In the genomic region with DNA sequence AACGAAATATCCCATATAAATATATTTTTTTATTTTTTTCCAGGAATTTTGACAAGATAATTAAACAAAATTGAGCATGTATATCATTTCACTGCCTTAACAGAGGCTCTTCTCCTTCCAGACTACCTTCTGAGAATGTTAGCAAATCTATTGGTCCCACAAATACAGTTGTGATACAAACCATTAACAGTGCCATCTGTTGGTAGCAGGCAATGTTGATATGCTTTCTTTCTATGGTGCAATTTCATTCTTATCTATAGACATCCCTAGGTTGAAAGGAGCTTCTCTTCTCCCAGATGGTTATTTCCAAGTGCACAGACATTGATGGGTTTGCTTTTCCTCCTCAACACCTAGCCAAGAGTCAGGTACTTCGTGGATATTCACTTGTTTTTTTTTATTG, we compare ENCODE assay signal across 8 cellular contexts.
DNase-seq lines count a peak whose midpoint lies in the region; TF ChIP-seq lines count a peak whose summit lies in the region.

No MANE protein-coding gene starts in this region.

- H3K4me2 ChIP-seq in Loucy (ENCODE audit: low read depth, low read length, poor library complexity, severe bottlenecking) (no peak overlapping the region), mammary epithelial cell (ENCODE audit: insufficient read depth, low read depth, low read length) (no peak overlapping the region)

- H3K4me3 ChIP-seq in Loucy (ENCODE audit: low read length, poor library complexity, severe bottlenecking) = no peak overlapping the region
- H3K4me3 ChIP-seq in mammary epithelial cell (replicated peaks in 1 of 3; ENCODE audit: insufficient read depth in 1 of 3, low read depth in 2 of 3, low read length in 3 of 3) = no peak overlapping the region

- H3K4me1 ChIP-seq in Loucy (ENCODE audit: insufficient read depth, low read length, poor library complexity, severe bottlenecking) (no peaks in the 10 kb centered on the region), mammary epithelial cell (ENCODE audit: insufficient read depth, low read length) (no peaks in the 10 kb centered on the region)

- H2AFZ ChIP-seq in Loucy (ENCODE audit: low read length) (no peak overlapping the region), mammary epithelial cell (ENCODE audit: low read depth, low read length) (no peak overlapping the region)

- H3K79me2 ChIP-seq in Loucy (ENCODE audit: insufficient read depth, low read length) (no peaks in the 10 kb centered on the region), mammary epithelial cell (ENCODE audit: insufficient read depth, low read length) (no peaks in the 10 kb centered on the region)

- in situ Hi-C loops in mammary epithelial cell (cut with MboI; ENCODE audit: low sequenced_read_pairs in 2 of 2) = no loop called here

- H3K9me2 ChIP-seq in Loucy (replicated peaks; ENCODE audit: low read depth, low read length) = no peaks in the 10 kb centered on the region

- H3K36me3 ChIP-seq in Loucy (ENCODE audit: insufficient read depth, low read length) (no peaks in the 10 kb centered on the region), mammary epithelial cell (ENCODE audit: insufficient read depth, low read length) (no peaks in the 10 kb centered on the region)

- intact Hi-C loops in mammary epithelial cell (cut with micrococcal nuclease) = loop anchor here (1.0 to 10.0 kb wide), 5 partner anchors 85 to 409 kb away; no protein-coding TSS in a partner anchor

- no TSS peak for BruUV-seq in mammary epithelial cell (replicated peaks; lab: Mats Ljungman, UMichigan)

- peak; percentile 8 for DNase-seq in COLO668 (lab: John Stamatoyannopoulos, UW; ENCODE audit: unreplicated experiment)
- DNase-seq in GM20000 (ENCODE audit: low spot score) = peak; percentile 9
- peak; percentile 12 for DNase-seq in mammary epithelial cell
- DNase-seq in superior temporal gyrus (ENCODE audit: extremely low spot score) = peak; percentile 24
- DNase-seq in activated CD4-positive, alpha-beta T cell treated with anti-CD3 and anti-CD28 coated beads, Interleukin-2, amount 50 U/mL, for 48 hours = no peak
- DNase-seq in activated CD4-positive, alpha-beta T cell treated with anti-CD3 and anti-CD28 coated beads, Interleukin-2, amount 50 U/mL, for 4 hours = no peak
- DNase-seq in activated T-cell treated with anti-CD3 and anti-CD28 coated beads for 4 hours = no peak

- 5% methylated on average over 2 of the region's 2 CpGs for WGBS in mammary epithelial cell (ENCODE audit: low coverage, missing lambda C conversion rate)

- CTCF ChIA-PET in mammary epithelial cell (lab: Charles Lee; ENCODE audit: low non-redundant PET) = no interaction called here

- dilution Hi-C loops in mammary epithelial cell (cut with HindIII; ENCODE audit: low sequenced_read_pairs) = no loop called here

- H3K9ac ChIP-seq in Loucy (ENCODE audit: low read depth, low read length, poor library complexity, severe bottlenecking) (no peak overlapping the region), mammary epithelial cell (ENCODE audit: insufficient read depth, low read length) (no peak overlapping the region)

- H4K20me1 ChIP-seq in Loucy (ENCODE audit: insufficient read depth, low read length, poor library complexity, severe bottlenecking) (no peaks in the 10 kb centered on the region), mammary epithelial cell (ENCODE audit: insufficient read depth, low read length) (no peaks in the 10 kb centered on the region)

- no peaks in the 10 kb centered on the region for H3K27me3 ChIP-seq in Loucy (ENCODE audit: insufficient read depth, low read length, poor library complexity, severe bottlenecking)
- no peaks in the 10 kb centered on the region for H3K27me3 ChIP-seq in mammary epithelial cell (ENCODE audit: insufficient read depth, low read length)

- no peaks in the 10 kb centered on the region for H3K9me3 ChIP-seq in Loucy (ENCODE audit: insufficient read depth, low read depth, low read length)
- H3K9me3 ChIP-seq in mammary epithelial cell (replicated peaks; ENCODE audit: insufficient read depth, low read length) = no peaks in the 10 kb centered on the region

- no peaks in the 10 kb centered on the region for H3F3A ChIP-seq in Loucy (ENCODE audit: low read depth)

- H3K27ac ChIP-seq in mammary epithelial cell (ENCODE audit: insufficient read depth, low read depth, low read length) = no peak overlapping the region

- TF ChIP-seq CTCF in GM20000 (IDR thresholded peaks at IDR 0.05; ENCODE audit: extremely low read depth, missing control alignments) (no peak), Loucy (conservative IDR thresholded peaks at IDR 0.05; ENCODE audit: low read length) (peak; percentile 56), mammary epithelial cell (conservative IDR thresholded peaks at IDR 0.05 in 1 of 2, IDR thresholded peaks at IDR 0.05 in 1 of 2; ENCODE audit: extremely low read depth in 1 of 2, insufficient read depth in 1 of 2, low read depth in 1 of 2, low read length in 2 of 2) (peak; percentile 62 to 76)

Comparison
In these comparisons a context has a peak if more than half of its experiments do, and no peak if none do; other contexts are left out.
1. DNase-seq: peak in COLO668 (single experiment), GM20000 (single experiment), mammary epithelial cell (single experiment) and superior temporal gyrus (single experiment); none in activated CD4-positive, alpha-beta T cell treated with anti-CD3 and anti-CD28 coated beads, Interleukin-2, amount 50 U/mL, for 48 hours (0 of 2), activated CD4-positive, alpha-beta T cell treated with anti-CD3 and anti-CD28 coated beads, Interleukin-2, amount 50 U/mL, for 4 hours (0 of 2) and activated T-cell treated with anti-CD3 and anti-CD28 coated beads for 4 hours (single experiment).